ENCODE assay signal across 8 cellular contexts in genomic region chr7:38908759-38909335, GRCh38.
DNase-seq lines count a peak whose midpoint lies in the region; ATAC-seq lines count a peak whose summit lies in the region.

VPS41 (minus strand) TSS chr7:38909191; CDS start chr7:38909174, 17 bp downstream.

- peak; percentile 83 for DNase-seq in CD1c-positive myeloid dendritic cell (ENCODE audit: extremely low spot score)
- peak; percentile 90 for DNase-seq in NCI-H82 (lab: John Stamatoyannopoulos, UW)
- DNase-seq in activated CD8-positive, alpha-beta memory T cell treated with anti-CD3 and anti-CD28 coated beads for 1 hour (ENCODE audit: extremely low read depth in 1 of 2, low read depth in 1 of 2): peak; percentile 45 to 60
- peak; percentile 65 to 75 (median 65) for DNase-seq in effector memory CD8-positive, alpha-beta T cell
- peak; percentile 58 to 67 for DNase-seq in memory B cell (ENCODE audit: low spot score in 2 of 2)
- peak; percentile 70 for DNase-seq in stimulated activated CD8-positive, alpha-beta memory T cell treated with anti-CD3 and anti-CD28 coated beads, Interleukin-12 subunit alpha, Interleukin-12 subunit beta, amount 100 ng/mL, for 1 hour (ENCODE audit: low read depth)

- no peaks in the 10 kb centered on the region for H3K9me3 Mint-ChIP-seq in effector memory CD8-positive, alpha-beta T cell
- H3K9me3 Mint-ChIP-seq in memory B cell: no peaks in the 10 kb centered on the region

- H3K36me3 Mint-ChIP-seq in effector memory CD8-positive, alpha-beta T cell (ENCODE audit: insufficient read depth): peaks cover 5% of the 10 kb centered on the region
- H3K36me3 Mint-ChIP-seq in memory B cell: peaks cover 1% of the 10 kb centered on the region

- ATAC-seq in GM19351 (IDR thresholded peaks at IDR 0.05; ENCODE audit: unreplicated experiment) (peak; percentile 95), HG03520 (IDR thresholded peaks at IDR 0.05; ENCODE audit: unreplicated experiment) (peak; percentile 99), memory B cell (ENCODE audit: low read depth) (peak; percentile 99)
- peak; percentile 99 for ATAC-seq in effector memory CD8-positive, alpha-beta T cell (replicated peaks)

- no peaks in the 10 kb centered on the region for H3K27me3 Mint-ChIP-seq in effector memory CD8-positive, alpha-beta T cell
- no peaks in the 10 kb centered on the region for H3K27me3 Mint-ChIP-seq in memory B cell

- peak within 1 kb of the TSS; percentile 91 to 98 for H3K4me3 Mint-ChIP-seq in effector memory CD8-positive, alpha-beta T cell
- H3K4me3 Mint-ChIP-seq in memory B cell: peak within 1 kb of the TSS; percentile 97

- H3K4me1 Mint-ChIP-seq in effector memory CD8-positive, alpha-beta T cell (ENCODE audit: low read depth in 2 of 2): peaks cover 21 to 26% of the 10 kb centered on the region in 2 donors
- peaks cover 21% of the 10 kb centered on the region for H3K4me1 Mint-ChIP-seq in memory B cell

- H3K27ac Mint-ChIP-seq in effector memory CD8-positive, alpha-beta T cell: peak within 1 kb of the TSS; percentile 96
- H3K27ac Mint-ChIP-seq in memory B cell: peak within 1 kb of the TSS; percentile 93

Comparison
In these comparisons a context has a peak if more than half of its experiments do, and no peak if none do; other contexts are left out.
1. Peak in every context shown above with its lines: DNase-seq and ATAC-seq.